1 cellular context compared by ENCODE assay signal in genomic region chr16:84596801-84597517, GRCh38.
TF ChIP-seq lines count a peak whose summit lies in the region.

No MANE protein-coding gene starts in this region.

TF ChIP-seq in liver, 16 proteins besides CTCF, POLR2A, EP300 and RAD21 (continued from another document):
- TF ChIP-seq, protein P1, sequence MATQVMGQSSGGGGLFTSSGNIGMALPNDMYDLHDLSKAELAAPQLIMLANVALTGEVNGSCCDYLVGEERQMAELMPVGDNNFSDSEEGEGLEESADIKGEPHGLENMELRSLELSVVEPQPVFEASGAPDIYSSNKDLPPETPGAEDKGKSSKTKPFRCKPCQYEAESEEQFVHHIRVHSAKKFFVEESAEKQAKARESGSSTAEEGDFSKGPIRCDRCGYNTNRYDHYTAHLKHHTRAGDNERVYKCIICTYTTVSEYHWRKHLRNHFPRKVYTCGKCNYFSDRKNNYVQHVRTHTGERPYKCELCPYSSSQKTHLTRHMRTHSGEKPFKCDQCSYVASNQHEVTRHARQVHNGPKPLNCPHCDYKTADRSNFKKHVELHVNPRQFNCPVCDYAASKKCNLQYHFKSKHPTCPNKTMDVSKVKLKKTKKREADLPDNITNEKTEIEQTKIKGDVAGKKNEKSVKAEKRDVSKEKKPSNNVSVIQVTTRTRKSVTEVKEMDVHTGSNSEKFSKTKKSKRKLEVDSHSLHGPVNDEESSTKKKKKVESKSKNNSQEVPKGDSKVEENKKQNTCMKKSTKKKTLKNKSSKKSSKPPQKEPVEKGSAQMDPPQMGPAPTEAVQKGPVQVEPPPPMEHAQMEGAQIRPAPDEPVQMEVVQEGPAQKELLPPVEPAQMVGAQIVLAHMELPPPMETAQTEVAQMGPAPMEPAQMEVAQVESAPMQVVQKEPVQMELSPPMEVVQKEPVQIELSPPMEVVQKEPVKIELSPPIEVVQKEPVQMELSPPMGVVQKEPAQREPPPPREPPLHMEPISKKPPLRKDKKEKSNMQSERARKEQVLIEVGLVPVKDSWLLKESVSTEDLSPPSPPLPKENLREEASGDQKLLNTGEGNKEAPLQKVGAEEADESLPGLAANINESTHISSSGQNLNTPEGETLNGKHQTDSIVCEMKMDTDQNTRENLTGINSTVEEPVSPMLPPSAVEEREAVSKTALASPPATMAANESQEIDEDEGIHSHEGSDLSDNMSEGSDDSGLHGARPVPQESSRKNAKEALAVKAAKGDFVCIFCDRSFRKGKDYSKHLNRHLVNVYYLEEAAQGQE (IDR thresholded peaks at IDR 0.05), result no peak
